ENCODE assay signal across 26 cellular contexts in the genomic region with DNA sequence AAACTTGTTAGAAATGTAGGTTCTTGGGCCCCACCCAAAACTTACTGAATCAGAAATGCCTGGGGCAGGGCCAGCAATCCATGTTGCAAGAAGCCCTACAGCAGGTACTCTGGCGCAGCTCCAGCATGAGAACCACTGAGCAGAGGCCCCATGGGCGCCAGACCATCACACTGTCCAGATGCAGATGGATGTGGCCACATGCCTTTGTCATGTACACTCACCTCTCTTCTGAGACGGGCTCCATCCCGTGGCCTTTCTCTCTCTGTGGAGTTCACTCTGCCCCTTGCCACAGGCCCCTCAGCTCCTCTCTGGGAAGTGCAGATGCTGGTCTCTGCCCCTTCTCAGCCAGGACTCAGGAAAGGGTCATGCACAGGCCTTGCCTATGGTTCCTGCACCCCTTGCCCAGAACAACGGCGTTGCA. TPM values are rescaled to one million over a fixed set of nuclear protein-coding genes. Genes with fewer than 3 reads are reported as not detected.
DNase-seq lines count a peak whose midpoint lies in the region; ATAC-seq, FAIRE-seq and TF ChIP-seq lines count a peak whose summit lies in the region.
"Had no signal": no experiment of that assay in that cellular context is flagged by ENCODE, and none has a peak within 500 bp of the region (broad histone marks: within the 10 kb centered on the region; RNA-seq: fewer than 3 reads in every experiment).

No MANE protein-coding gene starts in this region.

- TF ChIP-seq CTCF in bronchial epithelial cell (IDR thresholded peaks at IDR 0.05; ENCODE audit: insufficient read depth, low read length, severe bottlenecking) (no peak), neural crest cell (conservative IDR thresholded peaks at IDR 0.05) (no peak)

- no peak overlapping the region for H3K4me3 ChIP-seq in bronchial epithelial cell (ENCODE audit: low read depth, low read length)
- H3K4me3 ChIP-seq: GM12878, right atrium auricular region, tibial nerve had no signal

- H3K27me3 ChIP-seq in bronchial epithelial cell (ENCODE audit: control insufficient read depth, insufficient read depth, low read length) = no peaks in the 10 kb centered on the region
- H3K27me3 ChIP-seq: right atrium auricular region, tibial nerve had no signal

- peak overlapping the region; percentile 49 for H3K4me3 Mint-ChIP-seq in neural crest cell

- H3K27ac Mint-ChIP-seq in neural crest cell (ENCODE audit: unreplicated experiment) = no peak overlapping the region
- H3K27ac Mint-ChIP-seq: activated B cell treated with CpG ODN at 0.5 μM for 24 hours; activated CD8-positive, alpha-beta T cell treated with anti-CD3 and anti-CD28 coated beads for 36 hours; stimulated activated naive CD8-positive, alpha-beta T cell treated with anti-CD3 and anti-CD28 coated beads, Interleukin-15, amount 100 ng/mL, for 72 hours had no signal

- no peak for FAIRE-seq in bronchial epithelial cell (lab: Jason Lieb, UNC)
- FAIRE-seq: GM12878, islet of Langerhans had no signal

- peak; percentile 32 for DNase-seq in EL
- DNase-seq in NCI-H226 = peak; percentile 38
- DNase-seq in bronchial epithelial cell (ENCODE audit: low read depth) = peak; percentile 28
- no peak for DNase-seq in neural crest cell (ENCODE audit: low read depth, low spot score)
- DNase-seq in head of caudate nucleus = no peak
- DNase-seq: activated B cell treated with CpG ODN at 0.5 μM for 24 hours; activated CD8-positive, alpha-beta T cell treated with anti-CD3 and anti-CD28 coated beads for 36 hours; activated naive CD4-positive, alpha-beta T cell treated with Interleukin-2 at 50 U/mL for 16 hours; activated T-cell treated with anti-CD3 and anti-CD28 coated beads, Interleukin-2, amount 50 U/mL, for 1 hour; anterior cingulate cortex; hypothalamus; NCI-H187 treated with DMSO at 0.1 percent for 48 hours; NCI-H2227 treated with DMSO at 0.1 percent for 48 hours; stimulated activated CD4-positive, alpha-beta T cell treated with anti-CD3 and anti-CD28 coated beads, Interleukin-12 subunit alpha, Interleukin-12 subunit beta, amount 100 ng/mL, for 4 hours; stimulated activated CD4-positive, alpha-beta T cell treated with anti-CD3 and anti-CD28 coated beads, Interleukin-4, amount 100 ng/mL, for 4 hours; stimulated activated naive CD8-positive, alpha-beta T cell treated with anti-CD3 and anti-CD28 coated beads, Interleukin-15, amount 100 ng/mL, for 72 hours; T-helper 9 cell had no signal

- no peaks in the 10 kb centered on the region for H3K9me3 Mint-ChIP-seq in neural crest cell
- H3K9me3 Mint-ChIP-seq: activated B cell treated with CpG ODN at 0.5 μM for 24 hours; activated CD8-positive, alpha-beta T cell treated with anti-CD3 and anti-CD28 coated beads for 36 hours; central memory CD8-positive, alpha-beta T cell; stimulated activated naive CD8-positive, alpha-beta T cell treated with anti-CD3 and anti-CD28 coated beads, Interleukin-15, amount 100 ng/mL, for 72 hours had no signal

- intact Hi-C loops in head of caudate nucleus (cut with DNase I) = loop anchor here (5.0 to 10.0 kb wide), 3 partner anchors 48 to 85 kb away; partner anchors contain the start of genes ABCA3, NTN3 and TBC1D24

- ATAC-seq in GM21360 (IDR thresholded peaks at IDR 0.05; ENCODE audit: unreplicated experiment) (no peak), HG02852 (IDR thresholded peaks at IDR 0.05; ENCODE audit: unreplicated experiment) (no peak)
- ATAC-seq: activated CD8-positive, alpha-beta T cell treated with anti-CD3 and anti-CD28 coated beads for 36 hours; GM12878; Panc1; stimulated activated naive CD8-positive, alpha-beta T cell treated with anti-CD3 and anti-CD28 coated beads, Interleukin-15, amount 100 ng/mL, for 72 hours had no signal

- H3K4me1 Mint-ChIP-seq in neural crest cell = peaks cover 30% of the 10 kb centered on the region

- no peaks in the 10 kb centered on the region for H3K36me3 Mint-ChIP-seq in neural crest cell (ENCODE audit: low read depth)

- no peaks in the 10 kb centered on the region for H3K36me3 ChIP-seq in bronchial epithelial cell (ENCODE audit: control insufficient read depth, insufficient read depth, low read length)
- H3K36me3 ChIP-seq: right atrium auricular region, tibial nerve had no signal

- H3K27me3 Mint-ChIP-seq in neural crest cell (ENCODE audit: low read depth) = no peaks in the 10 kb centered on the region
- H3K27me3 Mint-ChIP-seq: activated B cell treated with CpG ODN at 0.5 μM for 24 hours; activated CD8-positive, alpha-beta T cell treated with anti-CD3 and anti-CD28 coated beads for 36 hours; central memory CD8-positive, alpha-beta T cell had no signal

RNA-seq across cellular contexts. Expression of gene CCNF, which starts 2.3 kb away (rescaled TPM):
- total RNA-seq in bronchial epithelial cell (3.9 and 5.4 TPM in 2 replicates), neural crest cell (66.1 and 67.5 TPM in 2 replicates)

RNA-seq across cellular contexts. Expression of gene TEDC2, which starts 33.0 kb away (rescaled TPM):
- total RNA-seq in bronchial epithelial cell (0.53 and 0.64 TPM in 2 replicates), neural crest cell (65.1 and 66.5 TPM in 2 replicates)

RNA-seq across cellular contexts. Expression of gene NTN3, which starts 44.1 kb away (rescaled TPM):
- total RNA-seq in bronchial epithelial cell (under 0.01 TPM in 1 of 2 replicates, not detected in the other), neural crest cell (4.8 and 5.1 TPM in 2 replicates)
- total RNA-seq: activated B cell treated with CpG ODN at 0.5 μM for 24 hours; activated CD8-positive, alpha-beta T cell treated with anti-CD3 and anti-CD28 coated beads for 36 hours; GM12878; HT1080 had no signal

RNA-seq across cellular contexts. Expression of gene TBC1D24, which starts 48.0 kb away (rescaled TPM):
- total RNA-seq in bronchial epithelial cell (4.7 and 5.4 TPM in 2 replicates), neural crest cell (30.0 and 32.5 TPM in 2 replicates)

Comparison
In these comparisons a context has a peak if more than half of its experiments do, and no peak if none do; other contexts are left out.
1. DNase-seq: peak in EL (single experiment), NCI-H226 (single experiment) and bronchial epithelial cell (single experiment); none in neural crest cell (single experiment) and head of caudate nucleus (0 of 42).
2. RNA of gene CCNF, which starts 2.3 kb away (total RNA-seq): 66.1 to 67.5 TPM in neural crest cell; 3.9 to 5.4 TPM in bronchial epithelial cell; every median in the first group is over 10 times any median in the second.
3. RNA of gene TEDC2, which starts 33.0 kb away (total RNA-seq): 65.1 to 66.5 TPM in neural crest cell; 0.53 to 0.64 TPM in bronchial epithelial cell; every median in the first group is over 10 times any median in the second.